In the genomic region with DNA sequence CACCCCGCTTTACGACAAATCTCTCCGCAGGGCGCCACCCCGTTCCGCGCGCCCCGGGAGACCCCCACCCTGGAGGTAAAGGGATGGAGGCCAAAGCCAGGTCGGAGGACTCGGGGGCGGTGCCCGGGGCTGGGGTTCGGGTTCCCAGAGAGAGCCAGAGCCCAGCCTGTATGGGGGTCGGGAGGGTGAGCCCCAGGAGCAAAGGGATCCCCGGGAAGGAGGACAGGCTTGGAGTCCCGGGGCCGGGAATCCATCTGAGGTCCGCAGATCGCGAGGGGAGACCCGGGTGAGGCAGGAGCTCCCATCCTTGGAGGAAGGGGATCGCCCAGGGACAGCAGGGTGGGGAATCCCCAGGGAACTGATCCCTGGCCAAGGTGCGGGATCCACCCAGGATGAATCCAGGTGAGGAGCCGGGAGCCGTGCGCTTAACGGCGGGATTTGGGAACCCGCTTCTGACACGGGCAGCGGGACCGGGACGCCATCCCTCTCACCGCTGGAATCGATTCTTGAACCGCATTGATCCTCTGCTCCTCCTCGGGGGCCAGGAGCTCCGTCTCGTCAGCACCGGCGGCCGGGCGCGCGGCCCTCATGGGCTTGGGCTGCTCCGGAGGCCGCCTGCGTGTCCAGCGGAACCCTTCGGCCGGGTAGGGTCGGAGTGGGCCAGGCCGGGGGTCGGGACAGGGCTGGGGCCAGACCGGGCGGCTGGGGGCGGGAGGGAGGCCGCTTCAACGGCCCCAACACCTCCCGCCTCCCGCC, we compare ENCODE assay signal across 8 cellular contexts. TPM values are rescaled to one million over a fixed set of nuclear protein-coding genes. Genes with fewer than 3 reads are reported as not detected.
DNase-seq lines count a peak whose midpoint lies in the region; ATAC-seq and TF ChIP-seq lines count a peak whose summit lies in the region.

A gene with protein sequence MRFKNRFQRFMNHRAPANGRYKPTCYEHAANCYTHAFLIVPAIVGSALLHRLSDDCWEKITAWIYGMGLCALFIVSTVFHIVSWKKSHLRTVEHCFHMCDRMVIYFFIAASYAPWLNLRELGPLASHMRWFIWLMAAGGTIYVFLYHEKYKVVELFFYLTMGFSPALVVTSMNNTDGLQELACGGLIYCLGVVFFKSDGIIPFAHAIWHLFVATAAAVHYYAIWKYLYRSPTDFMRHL (minus strand): TSS at position 657 of the 756 bp plus-strand sequence. CDS start 140 bp downstream, at position 517.

- no peaks in the 10 kb centered on the region for H3K9me3 ChIP-seq in esophagus muscularis mucosa

- peak within 1 kb of the TSS; percentile 89 to 99 for H3K27ac Mint-ChIP-seq in natural killer cell treated with Interleukin-12 subunit alpha and Interleukin-12 subunit beta and Interleukin-15 and Interleukin-18, amount 100 ng/mL, for 72 hours

- H3K27ac ChIP-seq in HL-60 (replicated peaks) (peak within 1 kb of the TSS; percentile 77), VCaP (peak within 1 kb of the TSS; percentile 86), esophagus muscularis mucosa (replicated peaks in 1 of 4) (peak within 1 kb of the TSS; percentile 92 to 98 (median 94))

- H3K36me3 ChIP-seq in esophagus muscularis mucosa = no peaks in the 10 kb centered on the region

- no peak for TF ChIP-seq POLR2A in esophagus muscularis mucosa (IDR thresholded peaks at IDR 0.05; ENCODE audit: low read depth)

- intact Hi-C loops in esophagus muscularis mucosa (cut with DNase I) = loop anchor here (5.0 kb wide), 1 partner anchor 76 kb away; no protein-coding TSS in a partner anchor

- H3K4me3 Mint-ChIP-seq in natural killer cell treated with Interleukin-12 subunit alpha and Interleukin-12 subunit beta and Interleukin-15 and Interleukin-18, amount 100 ng/mL, for 72 hours = peak within 1 kb of the TSS; percentile 85

- TF ChIP-seq CTCF in HL-60 (IDR thresholded peaks at IDR 0.05; ENCODE audit: insufficient read depth, low read length) = no peak
- TF ChIP-seq CTCF in VCaP (conservative IDR thresholded peaks at IDR 0.05) = no peak
- no peak for TF ChIP-seq CTCF in esophagus muscularis mucosa (IDR thresholded peaks at IDR 0.05)
- TF ChIP-seq CTCF in GM13976 (IDR thresholded peaks at IDR 0.05; ENCODE audit: borderline replicate concordance, control extremely low read depth, extremely low read depth, insufficient read depth, missing control alignments) = no peak

- peaks cover 41 to 52% of the 10 kb centered on the region in 2 donors for H3K4me1 Mint-ChIP-seq in natural killer cell treated with Interleukin-12 subunit alpha and Interleukin-12 subunit beta and Interleukin-15 and Interleukin-18, amount 100 ng/mL, for 72 hours (ENCODE audit: low read depth in 2 of 2)

- TF ChIP-seq EP300 in esophagus muscularis mucosa (IDR thresholded peaks at IDR 0.05) = no peak

- ATAC-seq in GM21367 (IDR thresholded peaks at IDR 0.05; ENCODE audit: unreplicated experiment) = peak; percentile 1
- ATAC-seq in natural killer cell treated with Interleukin-12 subunit alpha and Interleukin-12 subunit beta and Interleukin-15 and Interleukin-18, amount 100 ng/mL, for 72 hours = peak; percentile 1 to 8

- in situ Hi-C loops in GM13976 (cut with MboI; ENCODE audit: low sequenced_read_pairs, unreplicated experiment) = no loop called here

- H3K9me3 Mint-ChIP-seq in natural killer cell treated with Interleukin-12 subunit alpha and Interleukin-12 subunit beta and Interleukin-15 and Interleukin-18, amount 100 ng/mL, for 72 hours = peaks cover 2% of the 10 kb centered on the region

- H3K4me3 ChIP-seq in HL-60 (replicated peaks; ENCODE audit: insufficient read depth, low read length) = peak within 1 kb of the TSS; percentile 94
- peak within 1 kb of the TSS; percentile 85 to 93 (median 91) for H3K4me3 ChIP-seq in esophagus muscularis mucosa

- peak; percentile 28 for DNase-seq in DMS53 treated with DMSO at 0.1 percent for 48 hours (lab: John Stamatoyannopoulos, UW; ENCODE audit: unreplicated experiment)
- DNase-seq in HL-60 (ENCODE audit: low read depth in 1 of 2, low spot score in 1 of 2) = no peak
- no peak for DNase-seq in esophagus muscularis mucosa (ENCODE audit: extremely low spot score)
- DNase-seq in natural killer cell treated with Interleukin-12 subunit alpha and Interleukin-12 subunit beta and Interleukin-15 and Interleukin-18, amount 100 ng/mL, for 72 hours (ENCODE audit: low spot score) = no peak
- no peak for DNase-seq in GM19240 (ENCODE audit: insufficient read length, low spot score)
- DNase-seq in GM13976 (ENCODE audit: low spot score) = no peak

- 0% methylated on average over 16 of the region's 62 CpGs for WGBS in esophagus muscularis mucosa

- H3K27me3 Mint-ChIP-seq in natural killer cell treated with Interleukin-12 subunit alpha and Interleukin-12 subunit beta and Interleukin-15 and Interleukin-18, amount 100 ng/mL, for 72 hours = peaks cover 17 to 31% of the 10 kb centered on the region in 2 donors

- peaks cover 5% of the 10 kb centered on the region for H3K36me3 Mint-ChIP-seq in natural killer cell treated with Interleukin-12 subunit alpha and Interleukin-12 subunit beta and Interleukin-15 and Interleukin-18, amount 100 ng/mL, for 72 hours

- peaks cover 26 to 54% (median 48%) of the 10 kb centered on the region in 4 donors for H3K4me1 ChIP-seq in esophagus muscularis mucosa

- peaks cover 2% of the 10 kb centered on the region for H3K27me3 ChIP-seq in HL-60 (ENCODE audit: insufficient read depth, poor library complexity, severe bottlenecking)
- no peaks in the 10 kb centered on the region for H3K27me3 ChIP-seq in esophagus muscularis mucosa

RNA-seq across cellular contexts. Expression of the gene that starts here (rescaled TPM):
- total RNA-seq in esophagus muscularis mucosa = 10 to 100 TPM; 28.5 to 43.9 (median 32.4) TPM
- total RNA-seq in natural killer cell treated with Interleukin-12 subunit alpha and Interleukin-12 subunit beta and Interleukin-15 and Interleukin-18, amount 100 ng/mL, for 72 hours = 10 to 100 TPM; 26.1 to 27.2 TPM
